18 cellular contexts compared by ENCODE assay signal in genomic region chr15:88606437-88606794, GRCh38. TPM values are rescaled to one million over a fixed set of nuclear protein-coding genes. Genes with fewer than 3 reads are reported as not detected.
DNase-seq lines count a peak whose midpoint lies in the region; ATAC-seq, FAIRE-seq and TF ChIP-seq lines count a peak whose summit lies in the region.
"Had no signal": no experiment of that assay in that cellular context is flagged by ENCODE, and none has a peak within 500 bp of the region (broad histone marks: within the 10 kb centered on the region; RNA-seq: fewer than 3 reads in every experiment).

No MANE protein-coding gene starts in this region.

- in situ Hi-C loops in K562 (cut with MboI), result no loop called here

- POLR2A ChIA-PET in K562 (lab: Yijun Ruan, JAX), result no interaction called here

- TF ChIP-seq EP300 in K562 (IDR thresholded peaks at IDR 0.05; ENCODE audit: low read length), result no peak

- ATAC-seq in K562, result no peak
- ATAC-seq in HG03039 (IDR thresholded peaks at IDR 0.05; ENCODE audit: unreplicated experiment), result no peak

- no peak for TF ChIP-seq POLR2A in K562 (conservative IDR thresholded peaks at IDR 0.05)

- H3K4me1 ChIP-seq in K562 (replicated peaks in 1 of 2; ENCODE audit: control insufficient read depth in 2 of 2, insufficient read depth in 2 of 2, low read length in 2 of 2) (peaks cover 0 to 19% of the 10 kb centered on the region in 2 experiments; a peak in 2 of 5 replicates), neuron (ENCODE audit: insufficient read depth, low read length) (peaks cover 75% of the 10 kb centered on the region)

- BruUV-seq in K562 (replicated peaks; lab: Mats Ljungman, UMichigan), result no TSS peak

- DNase-seq in NCI-H1436 (lab: John Stamatoyannopoulos, UW) (peak; percentile 62), NCI-H1436 treated with DMSO at 0.1 percent for 48 hours (lab: John Stamatoyannopoulos, UW) (no peak), NCI-H146 (lab: John Stamatoyannopoulos, UW) (peak; percentile 79), K562 (ENCODE audit: extremely low read depth in 1 of 4, low spot score in 3 of 4) (no peak), globus pallidus (ENCODE audit: low spot score) (no peak)
- DNase-seq in activated naive CD4-positive, alpha-beta T cell treated with anti-CD3 and anti-CD28 coated beads, Interleukin-2, amount 50 U/mL, for 16 hours, result no peak
- DNase-seq: activated CD4-positive, alpha-beta T cell treated with anti-CD3 and anti-CD28 coated beads, Interleukin-2, amount 50 U/mL, for 4 hours; activated naive CD4-positive, alpha-beta T cell; hippocampal formation; NCI-H226; T-cell had no signal

- no peak for TF ChIP-seq RAD21 in K562 (CRISPR knock-in tag; conservative IDR thresholded peaks at IDR 0.05 in 1 of 2, IDR thresholded peaks at IDR 0.05 in 1 of 2)

- no peak overlapping the region for H3K4me3 ChIP-seq in K562
- H3K4me3 ChIP-seq in neuron (ENCODE audit: low read length), result peak overlapping the region; percentile 57
- H3K4me3 ChIP-seq: BLaER1 had no signal

- peaks cover 6% of the 10 kb centered on the region; the same call in 1 of the 2 replicates for H4K20me1 ChIP-seq in K562 (replicated peaks; ENCODE audit: control insufficient read depth, insufficient read depth, low read length)
- H4K20me1 ChIP-seq: BLaER1 had no signal

- H2AFZ ChIP-seq in K562 (ENCODE audit: low read depth, low read length) (no peak overlapping the region), neuron (ENCODE audit: low read depth, low read length) (no peak overlapping the region)

- no peak overlapping the region for H3K4me2 ChIP-seq in K562 (ENCODE audit: insufficient read depth, low read length)
- H3K4me2 ChIP-seq: BLaER1 had no signal

- H3K36me3 ChIP-seq in K562 (ENCODE audit: control insufficient read depth, insufficient read depth, low read length), result no peaks in the 10 kb centered on the region
- H3K36me3 ChIP-seq in neuron (ENCODE audit: insufficient read depth, low read length), result no peaks in the 10 kb centered on the region
- H3K36me3 ChIP-seq: BLaER1 had no signal

- H3K9ac ChIP-seq in K562 (ENCODE audit: insufficient read depth in 1 of 2, low read depth in 2 of 2, low read length in 2 of 2), result no peak overlapping the region
- H3K9ac ChIP-seq: BLaER1 had no signal

- TF ChIP-seq CTCF in K562 (IDR thresholded peaks at IDR 0.05 in 2 of 3, conservative IDR thresholded peaks at IDR 0.05 in 1 of 3; ENCODE audit: insufficient read depth in 2 of 3, low read depth in 1 of 3, low read length in 3 of 3), result no peak

- CTCF ChIA-PET in K562 (lab: Yijun Ruan, JAX; ENCODE audit: low intra/inter-chr PET ratio), result interaction anchor here (0.6 kb wide), 1 partner anchor 135 kb away, joined by 3 read pairs; no protein-coding TSS in a partner anchor

- FAIRE-seq in K562 (lab: Jason Lieb, UNC), result no peak
- FAIRE-seq: astrocyte, colon, endothelial cell of umbilical vein, HTR-8/SVneo had no signal

- no peaks in the 10 kb centered on the region for H3K79me2 ChIP-seq in K562 (ENCODE audit: control insufficient read depth, insufficient read depth, low read length)

- WGBS in K562 (ENCODE audit: insufficient coverage, low coverage, missing lambda C conversion rate), result 20% methylated on average over 11 of the region's 11 CpGs

- H3K27me3 ChIP-seq in K562 (ENCODE audit: control insufficient read depth in 2 of 2, insufficient read depth in 2 of 2, low read length in 2 of 2), result peaks cover 24 to 35% of the 10 kb centered on the region in 2 experiments; a peak in 4 of 5 replicates
- no peaks in the 10 kb centered on the region for H3K27me3 ChIP-seq in neuron (ENCODE audit: insufficient read depth, low read length)

- intact Hi-C loops in K562 (cut with micrococcal nuclease), result no loop called here

- H3K9me1 ChIP-seq in K562 (ENCODE audit: control insufficient read depth, insufficient read depth, low read length), result no peaks in the 10 kb centered on the region

- no peak overlapping the region for H3K27ac ChIP-seq in K562 (ENCODE audit: extremely low read depth, low read depth, low read length)
- H3K27ac ChIP-seq: BLaER1 had no signal

- H3K9me3 ChIP-seq in K562 (replicated peaks; ENCODE audit: control insufficient read depth, insufficient read depth, low read depth, low read length) (no peaks in the 10 kb centered on the region), neuron (ENCODE audit: low read length) (no peaks in the 10 kb centered on the region)

TF ChIP-seq in K562, 482 proteins besides CTCF, POLR2A, EP300 and RAD21:
- TF ChIP-seq TAF7 (tag; IDR thresholded peaks at IDR 0.05), result no peak
- peak; percentile 50 for TF ChIP-seq RFX1 (IDR thresholded peaks at IDR 0.05)

RNA-seq across cellular contexts. Expression of gene AEN, which starts 14.7 kb away (rescaled TPM):
- 39.3 and 74.9 TPM in 2 replicates for total RNA-seq in K562 (2011; cell fraction: chromatin; rRNA removed; ENCODE audit: low replicate concordance)
- 60.9 and 72.5 TPM in 2 replicates for total RNA-seq in K562 (2011; cell fraction: nucleolus; rRNA removed)
- total RNA-seq in K562 (2011; cell fraction: nucleoplasm; rRNA removed), result 49.7 and 55.9 TPM in 2 replicates
- total RNA-seq in K562 (2014; rRNA removed), result 51.0 and 56.6 TPM in 2 replicates
- total RNA-seq in K562 (2014; rRNA removed; fragmentation: Illumina TruSeq; extraction: Trizol), result 24.6 and 26.3 TPM in 2 replicates
- total RNA-seq in K562 (2015; rRNA removed; fragmentation: Illumina TruSeq; extraction: Trizol), result 40.0 and 40.9 TPM in 2 replicates
- total RNA-seq in K562 (2021), result 49.2 and 52.7 TPM in 2 replicates
- 30.8 and 32.8 TPM in 2 replicates for polyA plus RNA-seq in K562 (2011; rRNA removed)
- 31.2 and 50.1 TPM in 2 replicates for polyA plus RNA-seq in K562 (2011; cell fraction: cytosol; rRNA removed)
- 44.5 and 69.3 TPM in 2 replicates for polyA plus RNA-seq in K562 (2011; cell fraction: nucleus; rRNA removed)
- 22.0 and 27.2 TPM in 2 replicates for polyA plus RNA-seq in K562 (2012)
- polyA plus RNA-seq in K562 (2014; fragmentation: Illumina TruSeq; extraction: Trizol), result 31.6 and 35.1 TPM in 2 replicates
- polyA plus RNA-seq in K562 (2014; fragmentation: Nextera tagmentation; extraction: Ambion mirVana), result 10 to 100 TPM in 1 of 2 experiments, 1 to 10 TPM in 1; 9.0 to 11.7 TPM
- polyA plus RNA-seq in K562 (2014; rRNA removed), result 35.5 and 45.5 TPM in 2 replicates
- 20.7 and 30.4 TPM in 2 replicates for polyA minus RNA-seq in K562 (2011; rRNA and poly(A)+ RNA removed)
- 20.4 and 26.9 TPM in 2 replicates for polyA minus RNA-seq in K562 (2011; cell fraction: cytosol; rRNA and poly(A)+ RNA removed)
- polyA minus RNA-seq in K562 (2011; cell fraction: nucleus; rRNA and poly(A)+ RNA removed), result 39.8 and 44.6 TPM in 2 replicates

RNA-seq across cellular contexts. Expression of gene ISG20, which starts 32.4 kb away (rescaled TPM):
- 1.2 and 4.5 TPM in 2 replicates for total RNA-seq in K562 (2011; cell fraction: chromatin; rRNA removed; ENCODE audit: low replicate concordance)
- 2.2 and 2.7 TPM in 2 replicates for total RNA-seq in K562 (2011; cell fraction: nucleolus; rRNA removed)
- 2.3 and 3.1 TPM in 2 replicates for total RNA-seq in K562 (2011; cell fraction: nucleoplasm; rRNA removed)
- total RNA-seq in K562 (2014; rRNA removed), result 1.3 and 2.4 TPM in 2 replicates
- total RNA-seq in K562 (2014; rRNA removed; fragmentation: Illumina TruSeq; extraction: Trizol), result 0.16 and 0.36 TPM in 2 replicates
- total RNA-seq in K562 (2015; rRNA removed; fragmentation: Illumina TruSeq; extraction: Trizol), result 0.65 and 1.1 TPM in 2 replicates
- 1.9 TPM in 2 replicates for total RNA-seq in K562 (2021)
- 0.43 and 1.0 TPM in 2 replicates for polyA plus RNA-seq in K562 (2011; rRNA removed)
- 0.35 and 1.8 TPM in 2 replicates for polyA plus RNA-seq in K562 (2011; cell fraction: cytosol; rRNA removed)
- polyA plus RNA-seq in K562 (2011; cell fraction: nucleus; rRNA removed), result 0.76 and 1.9 TPM in 2 replicates
- polyA plus RNA-seq in K562 (2012), result 1.4 and 4.0 TPM in 2 replicates
- polyA plus RNA-seq in K562 (2014; fragmentation: Illumina TruSeq; extraction: Trizol), result 0.06 and 0.32 TPM in 2 replicates
- polyA plus RNA-seq in K562 (2014; fragmentation: Nextera tagmentation; extraction: Ambion mirVana), result under 1 TPM; 0.70 to 1.00 TPM
- polyA plus RNA-seq in K562 (2014; rRNA removed), result 1.7 and 2.1 TPM in 2 replicates
- 0.11 and 0.30 TPM in 2 replicates for polyA minus RNA-seq in K562 (2011; rRNA and poly(A)+ RNA removed)
- polyA minus RNA-seq in K562 (2011; cell fraction: cytosol; rRNA and poly(A)+ RNA removed), result not detected in 2 replicates
- polyA minus RNA-seq in K562 (2011; cell fraction: nucleus; rRNA and poly(A)+ RNA removed), result 0.67 and 1.5 TPM in 2 replicates

RNA-seq across cellular contexts. Expression of gene DET1, which starts 59.9 kb away (rescaled TPM):
- total RNA-seq in K562 (2011; cell fraction: chromatin; rRNA removed; ENCODE audit: low replicate concordance), result 17.4 and 23.9 TPM in 2 replicates
- 10.8 and 11.7 TPM in 2 replicates for total RNA-seq in K562 (2011; cell fraction: nucleolus; rRNA removed)
- 20.8 and 25.6 TPM in 2 replicates for total RNA-seq in K562 (2011; cell fraction: nucleoplasm; rRNA removed)
- 4.9 and 5.3 TPM in 2 replicates for total RNA-seq in K562 (2014; rRNA removed)
- 5.8 and 5.9 TPM in 2 replicates for total RNA-seq in K562 (2014; rRNA removed; fragmentation: Illumina TruSeq; extraction: Trizol)
- total RNA-seq in K562 (2015; rRNA removed; fragmentation: Illumina TruSeq; extraction: Trizol), result 3.7 and 5.0 TPM in 2 replicates
- 5.6 and 6.0 TPM in 2 replicates for total RNA-seq in K562 (2021)
- polyA plus RNA-seq in K562 (2011; rRNA removed), result 8.1 and 9.6 TPM in 2 replicates
- polyA plus RNA-seq in K562 (2011; cell fraction: cytosol; rRNA removed), result 7.7 and 9.3 TPM in 2 replicates
- 17.0 and 18.9 TPM in 2 replicates for polyA plus RNA-seq in K562 (2011; cell fraction: nucleus; rRNA removed)
- 5.8 and 9.3 TPM in 2 replicates for polyA plus RNA-seq in K562 (2012)
- 7.0 and 7.3 TPM in 2 replicates for polyA plus RNA-seq in K562 (2014; fragmentation: Illumina TruSeq; extraction: Trizol)
- polyA plus RNA-seq in K562 (2014; fragmentation: Nextera tagmentation; extraction: Ambion mirVana), result 1 to 10 TPM; 4.2 to 6.1 TPM
- 6.9 and 7.3 TPM in 2 replicates for polyA plus RNA-seq in K562 (2014; rRNA removed)
- 9.2 and 12.9 TPM in 2 replicates for polyA minus RNA-seq in K562 (2011; rRNA and poly(A)+ RNA removed)
- 2.0 and 3.0 TPM in 2 replicates for polyA minus RNA-seq in K562 (2011; cell fraction: cytosol; rRNA and poly(A)+ RNA removed)
- polyA minus RNA-seq in K562 (2011; cell fraction: nucleus; rRNA and poly(A)+ RNA removed), result 12.3 and 19.1 TPM in 2 replicates

Comparison
In these comparisons a context has a peak if more than half of its experiments do, and no peak if none do; other contexts are left out.
1. DNase-seq: peak in NCI-H1436 (single experiment) and NCI-H146 (single experiment); none in NCI-H1436 treated with DMSO at 0.1 percent for 48 hours (single experiment), K562 (0 of 4), activated naive CD4-positive, alpha-beta T cell treated with anti-CD3 and anti-CD28 coated beads, Interleukin-2, amount 50 U/mL, for 16 hours (single experiment) and globus pallidus (single experiment).